Comparison of ENCODE assay signal across 12 cellular contexts in the genomic region with DNA sequence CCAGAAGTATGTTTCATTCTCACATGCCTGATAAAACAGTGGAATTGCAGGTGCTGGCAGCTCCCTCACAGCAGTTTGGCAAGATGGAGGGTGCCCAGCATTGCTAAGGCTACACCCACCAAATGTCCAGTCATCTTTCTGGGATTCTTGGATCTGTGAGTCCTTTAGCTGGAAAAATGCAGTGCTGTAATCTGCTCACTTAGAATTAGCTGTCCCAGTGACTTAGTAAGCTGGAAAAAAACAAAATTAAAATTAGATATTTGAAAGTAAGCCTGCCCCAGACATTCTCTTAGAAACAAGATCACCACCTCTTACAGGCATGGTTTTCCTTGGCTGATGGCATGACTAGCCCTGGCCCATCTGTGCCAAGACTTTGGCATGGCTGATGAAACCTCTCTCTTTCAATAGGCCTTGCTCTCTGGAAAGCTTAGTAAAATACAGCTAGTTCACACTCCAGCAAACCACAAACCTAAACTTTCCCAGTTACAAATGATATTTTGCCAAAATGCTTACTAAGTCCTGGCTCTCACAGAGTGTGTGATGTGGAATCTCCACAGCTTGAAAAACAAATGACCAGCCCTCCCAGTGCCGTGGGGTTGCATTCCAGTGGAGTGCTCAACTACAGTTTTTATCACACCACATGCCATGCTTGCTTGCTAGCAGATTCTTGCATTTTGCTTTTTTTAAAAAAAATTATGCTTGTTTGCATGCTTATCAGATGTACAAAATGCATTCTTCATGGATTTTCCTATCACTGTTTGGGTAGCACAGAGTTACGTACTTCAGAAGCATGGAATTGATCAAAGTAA.
DNase-seq lines count a peak whose midpoint lies in the region; ATAC-seq and TF ChIP-seq lines count a peak whose summit lies in the region.
"Had no signal": no experiment of that assay in that cellular context is flagged by ENCODE, and none has a peak within 500 bp of the region (broad histone marks: within the 10 kb centered on the region; RNA-seq: fewer than 3 reads in every experiment).

No MANE protein-coding gene starts in this region.

- H3K4me3 Mint-ChIP-seq in activated T-cell treated with anti-CD3 and anti-CD28 coated beads, Interleukin-2, amount 50 U/mL, for 4 hours: no peak overlapping the region
- H3K4me3 Mint-ChIP-seq: IgD-negative memory B cell, WTC11 had no signal

- peaks cover 2% of the 10 kb centered on the region for H3K27me3 Mint-ChIP-seq in activated T-cell treated with anti-CD3 and anti-CD28 coated beads, Interleukin-2, amount 50 U/mL, for 4 hours (ENCODE audit: low read depth)

- in situ Hi-C loops in ACHN (cut with HindIII; ENCODE audit: low pct_ligation_motif_present, low pct_unique_long_range_greater_than_20kb, low sequenced_read_pairs): no loop called here

- no peaks in the 10 kb centered on the region for H3K9me3 Mint-ChIP-seq in activated T-cell treated with anti-CD3 and anti-CD28 coated beads, Interleukin-2, amount 50 U/mL, for 4 hours
- H3K9me3 Mint-ChIP-seq: activated naive CD4-positive, alpha-beta T cell treated with anti-CD3 and anti-CD28 coated beads, Interleukin-2, amount 50 U/mL, for 72 hours; IgD-negative memory B cell; WTC11 had no signal

- H3K4me1 Mint-ChIP-seq in activated T-cell treated with anti-CD3 and anti-CD28 coated beads, Interleukin-2, amount 50 U/mL, for 4 hours (ENCODE audit: low read depth): no peaks in the 10 kb centered on the region
- H3K4me1 Mint-ChIP-seq: IgD-negative memory B cell, WTC11 had no signal

- TF ChIP-seq CTCF in fibroblast of mammary gland (conservative IDR thresholded peaks at IDR 0.05; ENCODE audit: control insufficient read depth, insufficient read depth, low read depth, low read length): no peak

- H3K4me3 ChIP-seq in fibroblast of mammary gland (ENCODE audit: control insufficient read depth, low read depth, low read length): no peak overlapping the region

- H3K36me3 Mint-ChIP-seq in activated T-cell treated with anti-CD3 and anti-CD28 coated beads, Interleukin-2, amount 50 U/mL, for 4 hours (ENCODE audit: insufficient read depth): no peaks in the 10 kb centered on the region
- H3K36me3 Mint-ChIP-seq: activated naive CD4-positive, alpha-beta T cell treated with anti-CD3 and anti-CD28 coated beads, Interleukin-2, amount 50 U/mL, for 72 hours; IgD-negative memory B cell; WTC11 had no signal

- peak; percentile 2 for DNase-seq in ACHN
- DNase-seq in NCI-H2196 treated with DMSO at 0.1 percent for 48 hours (lab: John Stamatoyannopoulos, UW; ENCODE audit: unreplicated experiment): peak; percentile 10
- peak; percentile 65 for DNase-seq in fibroblast of mammary gland (ENCODE audit: low read depth)
- DNase-seq in non-pigmented ciliary epithelial cell (ENCODE audit: low read depth): peak; percentile 78
- DNase-seq in activated T-cell treated with anti-CD3 and anti-CD28 coated beads, Interleukin-2, amount 50 U/mL, for 4 hours: no peak
- no peak for DNase-seq in activated CD4-positive, CD25-positive, alpha-beta regulatory T cell (lab: John Stamatoyannopoulos, UW)
- no peak for DNase-seq in activated T-cell treated with anti-CD3 and anti-CD28 coated beads for 4 hours
- no peak for DNase-seq in NCI-H146 (lab: John Stamatoyannopoulos, UW)
- DNase-seq: head of caudate nucleus had no signal

- no peak for ATAC-seq in activated T-cell treated with anti-CD3 and anti-CD28 coated beads, Interleukin-2, amount 50 U/mL, for 4 hours
- ATAC-seq: activated naive CD4-positive, alpha-beta T cell treated with anti-CD3 and anti-CD28 coated beads, Interleukin-2, amount 50 U/mL, for 72 hours; WTC11 had no signal

Comparison
In these comparisons a context has a peak if more than half of its experiments do, and no peak if none do; other contexts are left out.
1. DNase-seq: peak in ACHN (single experiment), NCI-H2196 treated with DMSO at 0.1 percent for 48 hours (single experiment), fibroblast of mammary gland (single experiment) and non-pigmented ciliary epithelial cell (single experiment); none in activated T-cell treated with anti-CD3 and anti-CD28 coated beads, Interleukin-2, amount 50 U/mL, for 4 hours (single experiment), activated CD4-positive, CD25-positive, alpha-beta regulatory T cell (0 of 4), activated T-cell treated with anti-CD3 and anti-CD28 coated beads for 4 hours (single experiment) and NCI-H146 (single experiment).